1 cellular context compared by ENCODE assay signal in genomic region chr6:34888874-34889555, GRCh38.
TF ChIP-seq lines count a peak whose summit lies in the region.

Gene ANKS1A (plus strand): TSS chr6:34889255. CDS start chr6:34889403, 148 bp downstream.

TF ChIP-seq in H1, 55 proteins besides CTCF, POLR2A, EP300 and RAD21 (continued from another document):
- peak; percentile 42; the same call in 1 of the 2 replicates for TF ChIP-seq MAFK (IDR thresholded peaks at IDR 0.05; ENCODE audit: low read depth, low read length)
- peak in 1 of 2 experiments; percentile 81; a peak in 2 of 4 replicates for TF ChIP-seq SIN3A (conservative IDR thresholded peaks at IDR 0.05 in 1 of 2, IDR thresholded peaks at IDR 0.05 in 1 of 2; ENCODE audit: low read depth in 1 of 2, low read length in 2 of 2)
- TF ChIP-seq GABPA (IDR thresholded peaks at IDR 0.05; ENCODE audit: borderline replicate concordance, insufficient read depth, low read length) = no peak; the same call in 1 of the 2 replicates
- TF ChIP-seq TAF1 (IDR thresholded peaks at IDR 0.05; ENCODE audit: low read depth, low read length) = peak; percentile 89
- TF ChIP-seq RBBP5 (IDR thresholded peaks at IDR 0.05; ENCODE audit: borderline replicate concordance, low read depth, low read length) = no peak; the same call in 1 of the 2 replicates
- 0 out of 2 replicates have a peak, but pooled peaks have one; percentile 36 for TF ChIP-seq JUND (IDR thresholded peaks at IDR 0.05; ENCODE audit: low read length)
- TF ChIP-seq TBP (IDR thresholded peaks at IDR 0.05; ENCODE audit: low read depth, low read length) = peak; percentile 71
- TF ChIP-seq, protein P1, sequence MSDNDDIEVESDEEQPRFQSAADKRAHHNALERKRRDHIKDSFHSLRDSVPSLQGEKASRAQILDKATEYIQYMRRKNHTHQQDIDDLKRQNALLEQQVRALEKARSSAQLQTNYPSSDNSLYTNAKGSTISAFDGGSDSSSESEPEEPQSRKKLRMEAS (IDR thresholded peaks at IDR 0.05) = peak; percentile 78
- TF ChIP-seq ATF3 (IDR thresholded peaks at IDR 0.05; ENCODE audit: insufficient read depth, low read depth, low read length) = no peak
- peak; percentile 37 for TF ChIP-seq TAF7 (optimal IDR thresholded peaks at IDR 0.05; ENCODE audit: borderline replicate concordance, low read depth, low read length)
- TF ChIP-seq USF2 (IDR thresholded peaks at IDR 0.05; ENCODE audit: low read length) = 0 out of 2 replicates have a peak, but pooled peaks have one; percentile 12
- TF ChIP-seq NANOG (IDR thresholded peaks at IDR 0.05; ENCODE audit: insufficient read depth, low read depth, low read length, poor library complexity, severe bottlenecking) = no peak
- TF ChIP-seq CHD7 (IDR thresholded peaks at IDR 0.05; ENCODE audit: insufficient replicate concordance, low read length) = peak; percentile 99
- no peak for TF ChIP-seq BRCA1 (IDR thresholded peaks at IDR 0.05; ENCODE audit: low read depth, low read length)
- peak; percentile 92; the same call in 1 of the 2 replicates for TF ChIP-seq POLR2AphosphoS5 (IDR thresholded peaks at IDR 0.05; ENCODE audit: low read depth, low read length)
- TF ChIP-seq PHF8 (conservative IDR thresholded peaks at IDR 0.05; ENCODE audit: low read depth, low read length) = peak; percentile 61; the same call in 1 of the 2 replicates
- TF ChIP-seq CBX5 (IDR thresholded peaks at IDR 0.05; ENCODE audit: low read depth, low read length) = no peak
